17 cellular contexts compared by ENCODE assay signal in genomic region chr6:10963113-10963512, GRCh38.
"Had no signal": no experiment of that assay in that cellular context is flagged by ENCODE, and none has a peak within 500 bp of the region (broad histone marks: within the 10 kb centered on the region; RNA-seq: fewer than 3 reads in every experiment).

No MANE protein-coding gene starts in this region.

- H3K27ac ChIP-seq: ascending aorta, coronary artery, gastrocnemius medialis, heart right ventricle, neural progenitor cell, parathyroid adenoma, stomach, thyroid gland, uterus had no signal

- H3K36me3 ChIP-seq: ascending aorta, gastrocnemius medialis, heart right ventricle, stomach, thyroid gland, uterus had no signal

- H3K4me1 Mint-ChIP-seq: activated CD4-positive, alpha-beta memory T cell treated with anti-CD3 and anti-CD28 coated beads, Interleukin-2, amount 10 ng/mL, durations not matched to agents 7 days and 5 days; neural progenitor cell had no signal

- ATAC-seq: gastrocnemius medialis, heart right ventricle, left ventricle myocardium superior had no signal

- DNase-seq: activated CD4-positive, alpha-beta memory T cell treated with anti-CD3 and anti-CD28 coated beads, Interleukin-2, amount 10 ng/mL, durations not matched to agents 7 days and 5 days; activated naive CD4-positive, alpha-beta T cell; effector CD4-positive, alpha-beta T cell; gastrocnemius medialis; heart right ventricle; kidney; left ventricle myocardium superior; retina; stimulated activated CD4-positive, alpha-beta T cell treated with anti-CD3 and anti-CD28 coated beads, Interleukin-4, amount 100 ng/mL, for 4 hours; stomach; T1000; thyroid gland; uterus had no signal

- H3K27me3 ChIP-seq: ascending aorta, gastrocnemius medialis, heart right ventricle, neural progenitor cell, stomach, thyroid gland, uterus had no signal

- H3K9me3 ChIP-seq: gastrocnemius medialis, thyroid gland had no signal

- H3K9me3 Mint-ChIP-seq: activated CD4-positive, alpha-beta memory T cell treated with anti-CD3 and anti-CD28 coated beads, Interleukin-2, amount 10 ng/mL, durations not matched to agents 7 days and 5 days had no signal

- H3K4me3 ChIP-seq: ascending aorta, coronary artery, gastrocnemius medialis, heart right ventricle, neural progenitor cell, stomach, thyroid gland, uterus had no signal

- FAIRE-seq: kidney had no signal

- H3K27ac Mint-ChIP-seq: activated CD4-positive, alpha-beta memory T cell treated with anti-CD3 and anti-CD28 coated beads, Interleukin-2, amount 10 ng/mL, durations not matched to agents 7 days and 5 days; neural progenitor cell had no signal

- H3K4me1 ChIP-seq: ascending aorta, gastrocnemius medialis, parathyroid adenoma, stomach, thyroid gland, uterus had no signal

- H3K4me3 Mint-ChIP-seq: activated CD4-positive, alpha-beta memory T cell treated with anti-CD3 and anti-CD28 coated beads, Interleukin-2, amount 10 ng/mL, durations not matched to agents 7 days and 5 days; neural progenitor cell had no signal
